13 cellular contexts compared by ENCODE assay signal in the genomic region with DNA sequence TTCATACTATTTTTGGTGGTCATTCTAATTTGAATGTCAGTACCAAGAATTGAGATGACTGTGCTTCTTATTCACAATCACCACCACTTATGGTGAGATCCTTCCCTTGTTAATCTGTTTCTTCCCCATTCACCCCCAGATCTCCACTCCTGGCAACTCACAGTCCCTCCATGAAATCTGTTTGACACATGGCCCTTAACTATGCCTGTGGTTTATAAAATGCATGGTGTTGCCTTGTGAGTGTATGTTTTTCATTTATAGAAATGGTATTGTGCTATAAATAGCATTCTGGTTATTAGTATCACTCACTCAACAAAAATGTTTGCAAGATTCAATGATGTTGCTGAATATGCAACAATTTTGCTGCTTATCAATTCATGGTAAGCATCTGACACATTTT.
DNase-seq lines count a peak whose midpoint lies in the region; TF ChIP-seq lines count a peak whose summit lies in the region.
"Had no signal": no experiment of that assay in that cellular context is flagged by ENCODE, and none has a peak within 500 bp of the region (broad histone marks: within the 10 kb centered on the region; RNA-seq: fewer than 3 reads in every experiment).

No MANE protein-coding gene starts in this region.

- no peaks in the 10 kb centered on the region for H3K23me2 ChIP-seq in H9 (ENCODE audit: insufficient read length, low read depth, low read length, poor library complexity, severe bottlenecking)

- H2BK5ac ChIP-seq in H9 (ENCODE audit: insufficient read length, low read length): no peak overlapping the region

- no peak overlapping the region for H3K4ac ChIP-seq in H9 (ENCODE audit: low read depth, low read length)

- peaks cover 2% of the 10 kb centered on the region; the same call in 1 of the 2 replicates for H3K27me3 ChIP-seq in H9 (ENCODE audit: insufficient read depth, low read length)
- H3K27me3 ChIP-seq: BE2C had no signal

- no peak overlapping the region for H2AK5ac ChIP-seq in H9 (ENCODE audit: insufficient read length, low read length)

- H4K5ac ChIP-seq in H9 (ENCODE audit: insufficient read length, low read depth, low read length): no peak overlapping the region

- H3K9me3 ChIP-seq in H9 (ENCODE audit: control insufficient read depth, low read depth, low read length): no peaks in the 10 kb centered on the region
- H3K9me3 ChIP-seq: BE2C had no signal

- H3K36me3 Mint-ChIP-seq in chondrocyte (ENCODE audit: low read depth) (peaks cover 2% of the 10 kb centered on the region), H9 (ENCODE audit: insufficient read depth in 1 of 3, low read depth in 3 of 3) (no peaks in the 10 kb centered on the region), osteocyte (ENCODE audit: unreplicated experiment) (no peaks in the 10 kb centered on the region)

- no peaks in the 10 kb centered on the region for H3K27me3 Mint-ChIP-seq in chondrocyte (ENCODE audit: low read depth)
- peaks cover 67% of the 10 kb centered on the region for H3K27me3 Mint-ChIP-seq in H9 (ENCODE audit: low read depth)
- H3K27me3 Mint-ChIP-seq in osteocyte (ENCODE audit: unreplicated experiment): no peaks in the 10 kb centered on the region
- H3K27me3 Mint-ChIP-seq: CD4-positive, alpha-beta memory T cell had no signal

- H3K27ac Mint-ChIP-seq in chondrocyte (ENCODE audit: unreplicated experiment) (peak overlapping the region; percentile 42), H9 (no peak overlapping the region), osteocyte (ENCODE audit: unreplicated experiment) (no peak overlapping the region)

- H4K20me1 ChIP-seq in H9 (ENCODE audit: control insufficient read depth, insufficient read depth, insufficient read length): no peaks in the 10 kb centered on the region

- H2AFZ ChIP-seq in H9 (ENCODE audit: low read length): no peak overlapping the region

- H3K4me1 ChIP-seq in H9 (ENCODE audit: insufficient read depth, low read length): no peaks in the 10 kb centered on the region
- H3K4me1 ChIP-seq: BE2C had no signal

- DNase-seq in AG10803 (ENCODE audit: low read depth): peak; percentile 38
- DNase-seq in HFF-Myc (ENCODE audit: extremely low read depth, low read depth): peak; percentile 30
- DNase-seq in chondrocyte (ENCODE audit: low spot score): no peak
- DNase-seq in fibroblast of villous mesenchyme (ENCODE audit: low read depth): peak; percentile 17
- DNase-seq in H9: no peak
- no peak for DNase-seq in SK-N-DZ (ENCODE audit: low spot score)
- DNase-seq in glomerular visceral epithelial cell (ENCODE audit: extremely low spot score): no peak
- DNase-seq in osteocyte (ENCODE audit: extremely low spot score, unreplicated experiment): no peak
- DNase-seq: BE2C; CD4-positive, alpha-beta memory T cell; DMS79; EL had no signal

- H3K9ac ChIP-seq in H9 (ENCODE audit: extremely low read depth, insufficient read length, low read length): no peak overlapping the region

- H3K79me2 ChIP-seq in H9 (ENCODE audit: insufficient read depth, low read length): no peaks in the 10 kb centered on the region

- no peak overlapping the region for H2BK12ac ChIP-seq in H9 (ENCODE audit: insufficient read length, low read depth, low read length)

- no peak overlapping the region for H4K8ac ChIP-seq in H9 (replicated peaks; ENCODE audit: insufficient read length, low read depth, low read length)

- no peak overlapping the region for H2BK15ac ChIP-seq in H9 (ENCODE audit: low read depth, low read length)

- TF ChIP-seq CTCF in AG10803 (conservative IDR thresholded peaks at IDR 0.05; ENCODE audit: low read length): no peak
- TF ChIP-seq CTCF in HFF-Myc (IDR thresholded peaks at IDR 0.05; ENCODE audit: low read depth, low read length, missing control alignments): no peak
- TF ChIP-seq CTCF in chondrocyte (IDR thresholded peaks at IDR 0.05): no peak
- no peak for TF ChIP-seq CTCF in fibroblast of villous mesenchyme (IDR thresholded peaks at IDR 0.05; ENCODE audit: insufficient read depth, low read depth, low read length)
- no peak for TF ChIP-seq CTCF in H9 (conservative IDR thresholded peaks at IDR 0.05)
- TF ChIP-seq CTCF in osteocyte (IDR thresholded peaks at IDR 0.05): no peak

- no peaks in the 10 kb centered on the region for H3K9me3 Mint-ChIP-seq in chondrocyte (ENCODE audit: low read depth)
- no peaks in the 10 kb centered on the region; a peak in 1 of 5 replicates for H3K9me3 Mint-ChIP-seq in H9
- no peaks in the 10 kb centered on the region for H3K9me3 Mint-ChIP-seq in osteocyte (ENCODE audit: unreplicated experiment)

- H3K4me3 Mint-ChIP-seq in chondrocyte (ENCODE audit: unreplicated experiment) (no peak overlapping the region), H9 (no peak overlapping the region), osteocyte (ENCODE audit: unreplicated experiment) (no peak overlapping the region)
- H3K4me3 Mint-ChIP-seq: CD4-positive, alpha-beta memory T cell had no signal

- H3K56ac ChIP-seq in H9 (ENCODE audit: insufficient read length, low read depth, low read length): no peak overlapping the region

- no peak overlapping the region for H3K23ac ChIP-seq in H9 (ENCODE audit: insufficient read length, low read depth, low read length)

- H3K18ac ChIP-seq in H9 (ENCODE audit: insufficient read length, low read depth, low read length): no peak overlapping the region

- no peak overlapping the region for H3K4me2 ChIP-seq in H9 (ENCODE audit: insufficient read depth, insufficient read length, low read length)

- no peak overlapping the region for H3T11ph ChIP-seq in H9 (ENCODE audit: low read length)

- H4K91ac ChIP-seq in H9 (ENCODE audit: insufficient read length, low read depth, low read length): no peak overlapping the region

- no peak overlapping the region for H3K14ac ChIP-seq in H9 (ENCODE audit: insufficient read depth, low read length)

- H3K4me3 ChIP-seq in AG10803 (ENCODE audit: low read length) (no peak overlapping the region), HFF-Myc (replicated peaks; ENCODE audit: low read depth, low read length) (no peak overlapping the region), fibroblast of villous mesenchyme (ENCODE audit: low read depth, low read length) (no peak overlapping the region)

- H2BK20ac ChIP-seq in H9 (ENCODE audit: low read depth, low read length, poor library complexity, severe bottlenecking): no peak overlapping the region

- H3K4me1 Mint-ChIP-seq in chondrocyte (ENCODE audit: low read depth) (peaks cover 6% of the 10 kb centered on the region), H9 (peaks cover 6 to 14% of the 10 kb centered on the region in 2 experiments), osteocyte (ENCODE audit: unreplicated experiment) (peaks cover 25% of the 10 kb centered on the region)

- no peak overlapping the region for H2BK120ac ChIP-seq in H9 (ENCODE audit: low read depth, low read length, poor library complexity, severe bottlenecking)

- no peak overlapping the region for H3K27ac ChIP-seq in H9 (ENCODE audit: insufficient read length, low read depth, low read length)
- H3K27ac ChIP-seq: C4-2B had no signal

- H3K79me1 ChIP-seq in H9 (ENCODE audit: insufficient read depth, low read depth, low read length, poor library complexity, severe bottlenecking): no peaks in the 10 kb centered on the region

Comparison
In these comparisons a context has a peak if more than half of its experiments do, and no peak if none do; other contexts are left out.
1. DNase-seq: peak in AG10803 (single experiment), HFF-Myc (single experiment) and fibroblast of villous mesenchyme (single experiment); none in chondrocyte (single experiment), H9 (single experiment), SK-N-DZ (single experiment), glomerular visceral epithelial cell (single experiment) and osteocyte (single experiment).